Comparison of ENCODE assay signal across 18 cellular contexts in genomic region chr18:61948196-61948800, GRCh38. TPM values are rescaled to one million over a fixed set of nuclear protein-coding genes. Genes with fewer than 3 reads are reported as not detected.
DNase-seq lines count a peak whose midpoint lies in the region; ATAC-seq and TF ChIP-seq lines count a peak whose summit lies in the region.
"Had no signal": no experiment of that assay in that cellular context is flagged by ENCODE, and none has a peak within 500 bp of the region (broad histone marks: within the 10 kb centered on the region; RNA-seq: fewer than 3 reads in every experiment).

No MANE protein-coding gene starts in this region.

- intact Hi-C loops in breast epithelium (cut with DNase I; ENCODE audit: low total_unique reads) (no loop called here), MCF 10A (cut with micrococcal nuclease) (no loop called here)

- peaks cover 32% of the 10 kb centered on the region for H3K4me1 Mint-ChIP-seq in MCF 10A (ENCODE audit: insufficient read depth, unreplicated experiment)
- peaks cover 50% of the 10 kb centered on the region for H3K4me1 Mint-ChIP-seq in type B pancreatic cell (ENCODE audit: unreplicated experiment)

- no peaks in the 10 kb centered on the region for H3K9me3 ChIP-seq in breast epithelium
- H3K9me3 ChIP-seq: heart right ventricle, left lung had no signal

- CTCF ChIA-PET in MCF 10A (lab: Yijun Ruan, JAX), result interaction anchor here (0.8 to 2.2 kb wide), 3 partner anchors 8 to 51 kb away, joined by 3 to 6 read pairs (median 4); no protein-coding TSS in a partner anchor

- no peak overlapping the region for H3K4me3 ChIP-seq in breast epithelium
- H3K4me3 ChIP-seq in coronary artery, result no peak overlapping the region
- H3K4me3 ChIP-seq: heart right ventricle, left lung had no signal

- H3K27me3 ChIP-seq in breast epithelium, result no peaks in the 10 kb centered on the region
- H3K27me3 ChIP-seq: heart right ventricle, left lung had no signal

- ATAC-seq in GM21360 (IDR thresholded peaks at IDR 0.05; ENCODE audit: unreplicated experiment), result no peak
- ATAC-seq: activated CD4-positive, alpha-beta T cell treated with anti-CD3 and anti-CD28 coated beads for 36 hours; heart right ventricle; left lung had no signal

- H3K9me3 Mint-ChIP-seq in MCF 10A (ENCODE audit: unreplicated experiment) (no peaks in the 10 kb centered on the region), type B pancreatic cell (no peaks in the 10 kb centered on the region)

- H3K4me3 Mint-ChIP-seq in MCF 10A (ENCODE audit: unreplicated experiment) (no peak overlapping the region), type B pancreatic cell (peak overlapping the region; percentile 19)
- H3K4me3 Mint-ChIP-seq: activated CD4-positive, alpha-beta T cell treated with anti-CD3 and anti-CD28 coated beads for 36 hours; T-helper 1 cell treated with Interleukin-12 subunit alpha and Interleukin-12 subunit beta and Interleukin-4 antibody, amounts not matched to agents 30 μg/mL and 1 μg/mL, for 36 hours had no signal

- H3K36me3 ChIP-seq in breast epithelium, result no peaks in the 10 kb centered on the region
- H3K36me3 ChIP-seq: heart right ventricle, left lung had no signal

- POLR2A ChIA-PET in MCF 10A (lab: Yijun Ruan, JAX), result interaction anchor here (0.5 to 2.2 kb wide), 6 partner anchors 19 to 799 kb away, joined by 3 to 14 read pairs (median 4); partner anchors contain the start of gene RNF152

- H3K27me3 Mint-ChIP-seq in MCF 10A (ENCODE audit: insufficient read depth, unreplicated experiment), result no peaks in the 10 kb centered on the region
- H3K27me3 Mint-ChIP-seq in type B pancreatic cell, result peaks cover 3% of the 10 kb centered on the region

- H3K36me3 Mint-ChIP-seq in MCF 10A (ENCODE audit: insufficient read depth, unreplicated experiment), result peaks cover 6% of the 10 kb centered on the region
- no peaks in the 10 kb centered on the region for H3K36me3 Mint-ChIP-seq in type B pancreatic cell

- no peak for TF ChIP-seq POLR2A in breast epithelium (IDR thresholded peaks at IDR 0.05)

- H3K27ac Mint-ChIP-seq in MCF 10A (ENCODE audit: low read depth, unreplicated experiment) (no peak overlapping the region), type B pancreatic cell (peak overlapping the region; percentile 52)
- H3K27ac Mint-ChIP-seq: activated CD4-positive, alpha-beta T cell treated with anti-CD3 and anti-CD28 coated beads for 36 hours; T-helper 1 cell treated with Interleukin-12 subunit alpha and Interleukin-12 subunit beta and Interleukin-4 antibody, amounts not matched to agents 30 μg/mL and 1 μg/mL, for 36 hours had no signal

- BruUV-seq in MCF 10A (replicated peaks; lab: Mats Ljungman, UMichigan), result no TSS peak

- peak overlapping the region; percentile 77 to 84 for H3K27ac ChIP-seq in breast epithelium
- H3K27ac ChIP-seq in coronary artery, result peak overlapping the region; percentile 11 to 86
- H3K27ac ChIP-seq: heart right ventricle, left lung had no signal

- DNase-seq in breast epithelium (ENCODE audit: low spot score in 2 of 2) (no peak), MCF 10A (ENCODE audit: unreplicated experiment) (no peak), coronary artery (ENCODE audit: low spot score) (no peak), kidney tubule cell (ENCODE audit: low spot score) (peak; percentile 55), type B pancreatic cell (ENCODE audit: extremely low spot score, unreplicated experiment) (no peak), NCI-H146 (lab: John Stamatoyannopoulos, UW) (no peak)
- DNase-seq in activated CD8-positive, alpha-beta memory T cell treated with anti-CD3 and anti-CD28 coated beads for 24 hours, result no peak
- DNase-seq: activated CD4-positive, alpha-beta T cell treated with anti-CD3 and anti-CD28 coated beads for 36 hours; activated T-cell treated with anti-CD3 and anti-CD28 coated beads, Interleukin-2, amount 50 U/mL, for 48 hours; DMS153; heart right ventricle; Kasumi-1; left lung; NCI-H1694 treated with DMSO at 0.1 percent for 48 hours; NCI-H526 treated with DMSO at 0.1 percent for 48 hours; occipital lobe had no signal

- no peak for TF ChIP-seq CTCF in breast epithelium (IDR thresholded peaks at IDR 0.05)
- no peak for TF ChIP-seq CTCF in MCF 10A (IDR thresholded peaks at IDR 0.05; ENCODE audit: unreplicated experiment)
- TF ChIP-seq CTCF in coronary artery (IDR thresholded peaks at IDR 0.05), result no peak
- TF ChIP-seq CTCF in type B pancreatic cell (conservative IDR thresholded peaks at IDR 0.05), result no peak

- no peaks in the 10 kb centered on the region for H3K4me1 ChIP-seq in breast epithelium
- H3K4me1 ChIP-seq: left lung had no signal

RNA-seq across cellular contexts. Expression of gene RNF152, which starts 55.5 kb away (rescaled TPM):
- total RNA-seq in breast epithelium (10 to 100 TPM in 2 of 3 donors, 1 to 10 TPM in 1; 8.6 to 64.5 (median 31.5) TPM), MCF 10A (2022) (1.7 and 2.9 TPM in 2 replicates), type B pancreatic cell (ENCODE audit: low replicate concordance) (23.6 and 28.9 TPM in 2 replicates)
